13 cellular contexts compared by ENCODE assay signal in the genomic region with DNA sequence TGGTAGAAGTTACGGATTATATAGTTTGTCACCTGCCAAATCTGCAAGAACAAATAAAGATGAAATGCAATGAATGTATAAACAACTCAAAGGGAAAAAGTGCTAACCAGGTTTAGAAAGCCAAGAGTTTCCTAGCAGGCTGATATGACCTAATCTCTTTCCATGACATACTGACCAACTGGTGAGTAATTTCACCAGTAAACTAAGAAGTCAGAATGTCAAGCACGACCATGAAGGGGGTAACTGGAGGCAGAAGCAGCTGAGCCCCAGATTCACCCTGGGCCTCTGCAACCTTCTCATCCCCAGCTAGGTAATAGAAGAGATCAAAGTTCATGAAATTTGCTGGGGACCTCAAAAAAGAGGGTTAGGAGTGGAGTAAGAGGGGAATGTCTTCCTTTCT. TPM values are rescaled to one million over a fixed set of nuclear protein-coding genes. Genes with fewer than 3 reads are reported as not detected.
DNase-seq lines count a peak whose midpoint lies in the region; ATAC-seq, FAIRE-seq and TF ChIP-seq lines count a peak whose summit lies in the region.
"Had no signal": no experiment of that assay in that cellular context is flagged by ENCODE, and none has a peak within 500 bp of the region (broad histone marks: within the 10 kb centered on the region; RNA-seq: fewer than 3 reads in every experiment).

No MANE protein-coding gene starts in this region.

- no peak overlapping the region for H4K8ac ChIP-seq in H9 (replicated peaks; ENCODE audit: insufficient read length, low read depth, low read length)

- no peak for TF ChIP-seq RAD21 in K562 (CRISPR knock-in tag; conservative IDR thresholded peaks at IDR 0.05 in 1 of 2, IDR thresholded peaks at IDR 0.05 in 1 of 2)

- H3F3A ChIP-seq in smooth muscle cell (ENCODE audit: low read depth), result peaks cover under 1% of the 10 kb centered on the region

- H2AK5ac ChIP-seq in H9 (ENCODE audit: insufficient read length, low read length), result no peak overlapping the region

- no peaks in the 10 kb centered on the region for H3K23me2 ChIP-seq in H9 (ENCODE audit: insufficient read length, low read depth, low read length, poor library complexity, severe bottlenecking)

- H3K36me3 Mint-ChIP-seq in H9 (ENCODE audit: insufficient read depth in 1 of 3, low read depth in 3 of 3), result peaks cover 0 to 11% (median 6%) of the 10 kb centered on the region in 3 experiments; a peak in 3 of 7 replicates

- TF ChIP-seq EP300 in K562 (IDR thresholded peaks at IDR 0.05; ENCODE audit: low read length), result no peak

- H2BK12ac ChIP-seq in H9 (ENCODE audit: insufficient read length, low read depth, low read length), result no peak overlapping the region

- DNase-seq in K562 (ENCODE audit: extremely low read depth in 1 of 4, low spot score in 3 of 4) (no peak), smooth muscle cell (lab: John Stamatoyannopoulos, UW; ENCODE audit: unreplicated experiment) (no peak), NCI-H2029 treated with DMSO at 0.1 percent for 48 hours (lab: John Stamatoyannopoulos, UW) (no peak), NK-92 (lab: John Stamatoyannopoulos, UW; ENCODE audit: unreplicated experiment) (no peak), H9 (no peak)
- DNase-seq: COR-L47, SIG-M5 had no signal

- H4K5ac ChIP-seq in H9 (ENCODE audit: insufficient read length, low read depth, low read length), result no peak overlapping the region

- CTCF ChIA-PET in K562 (lab: Yijun Ruan, JAX; ENCODE audit: low intra/inter-chr PET ratio), result interaction anchor here (0.7 kb wide), 1 partner anchor 178 kb away, joined by 7 read pairs; no protein-coding TSS in a partner anchor

- H3K4me3 Mint-ChIP-seq in H9, result no peak overlapping the region
- H3K4me3 Mint-ChIP-seq: neural crest cell had no signal

- H3T11ph ChIP-seq in H9 (ENCODE audit: low read length), result no peak overlapping the region

- peaks cover 4 to 11% of the 10 kb centered on the region in 2 experiments; a peak in 4 of 5 replicates for H3K9me3 Mint-ChIP-seq in H9

- H3K18ac ChIP-seq in H9 (ENCODE audit: insufficient read length, low read depth, low read length), result no peak overlapping the region

- no peak overlapping the region for H3K9ac ChIP-seq in K562 (ENCODE audit: insufficient read depth in 1 of 2, low read depth in 2 of 2, low read length in 2 of 2)
- H3K9ac ChIP-seq in smooth muscle cell (ENCODE audit: low read depth), result no peak overlapping the region
- H3K9ac ChIP-seq in H9 (ENCODE audit: extremely low read depth, insufficient read length, low read length), result no peak overlapping the region

- H3K27ac Mint-ChIP-seq in H9, result no peak overlapping the region

- peaks cover 4 to 8% of the 10 kb centered on the region in 2 experiments; a peak in 3 of 5 replicates for H3K27me3 ChIP-seq in K562 (ENCODE audit: control insufficient read depth in 2 of 2, insufficient read depth in 2 of 2, low read length in 2 of 2)
- no peaks in the 10 kb centered on the region for H3K27me3 ChIP-seq in smooth muscle cell (ENCODE audit: low read depth)
- no peaks in the 10 kb centered on the region for H3K27me3 ChIP-seq in H9 (ENCODE audit: insufficient read depth, low read length)
- H3K27me3 ChIP-seq: breast epithelium had no signal

- no peak overlapping the region for H2BK5ac ChIP-seq in H9 (ENCODE audit: insufficient read length, low read length)

- no peaks in the 10 kb centered on the region for H3K79me1 ChIP-seq in H9 (ENCODE audit: insufficient read depth, low read depth, low read length, poor library complexity, severe bottlenecking)

- POLR2A ChIA-PET in K562 (lab: Yijun Ruan, JAX), result interaction anchor here (0.6 to 1.2 kb wide), 3 partner anchors 10 to 416 kb away, joined by 4 to 5 read pairs (median 4); a partner anchor contains a TSS

- H2BK15ac ChIP-seq in H9 (ENCODE audit: low read depth, low read length), result no peak overlapping the region

- H3K4ac ChIP-seq in H9 (ENCODE audit: low read depth, low read length), result no peak overlapping the region

- H3K36me3 ChIP-seq in K562 (ENCODE audit: control insufficient read depth, insufficient read depth, low read length), result no peaks in the 10 kb centered on the region
- H3K36me3 ChIP-seq in smooth muscle cell (ENCODE audit: low read depth), result no peaks in the 10 kb centered on the region
- H3K36me3 ChIP-seq: breast epithelium had no signal

- H3K27me3 Mint-ChIP-seq in H9 (ENCODE audit: low read depth), result peaks cover 61% of the 10 kb centered on the region

- H3K56ac ChIP-seq in H9 (ENCODE audit: insufficient read length, low read depth, low read length), result no peak overlapping the region

- TF ChIP-seq CTCF in K562 (IDR thresholded peaks at IDR 0.05 in 2 of 3, conservative IDR thresholded peaks at IDR 0.05 in 1 of 3; ENCODE audit: insufficient read depth in 2 of 3, low read depth in 1 of 3, low read length in 3 of 3) (no peak), smooth muscle cell (IDR thresholded peaks at IDR 0.05; ENCODE audit: borderline replicate concordance, insufficient read depth, poor library complexity, severe bottlenecking) (no peak), H9 (conservative IDR thresholded peaks at IDR 0.05) (no peak)

- no peak overlapping the region for H4K91ac ChIP-seq in H9 (ENCODE audit: insufficient read length, low read depth, low read length)

- intact Hi-C loops in K562 (cut with micrococcal nuclease), result no loop called here

- H3K9me3 ChIP-seq in K562 (replicated peaks; ENCODE audit: control insufficient read depth, insufficient read depth, low read depth, low read length) (no peaks in the 10 kb centered on the region), smooth muscle cell (replicated peaks; ENCODE audit: low read depth) (no peaks in the 10 kb centered on the region), H9 (ENCODE audit: control insufficient read depth, low read depth, low read length) (no peaks in the 10 kb centered on the region)
- H3K9me3 ChIP-seq: breast epithelium had no signal

- no peak overlapping the region for H3K4me2 ChIP-seq in K562 (ENCODE audit: insufficient read depth, low read length)
- H3K4me2 ChIP-seq in smooth muscle cell, result no peak overlapping the region
- H3K4me2 ChIP-seq in H9 (ENCODE audit: insufficient read depth, insufficient read length, low read length), result no peak overlapping the region

- TF ChIP-seq POLR2A in K562 (conservative IDR thresholded peaks at IDR 0.05), result no peak

- no peak overlapping the region for H2BK120ac ChIP-seq in H9 (ENCODE audit: low read depth, low read length, poor library complexity, severe bottlenecking)

- no peak overlapping the region for H3K4me3 ChIP-seq in K562
- H3K4me3 ChIP-seq in smooth muscle cell, result no peak overlapping the region
- H3K4me3 ChIP-seq: breast epithelium had no signal

- ATAC-seq in GM18867 (IDR thresholded peaks at IDR 0.05; ENCODE audit: unreplicated experiment) (peak; percentile 57), HG02885 (IDR thresholded peaks at IDR 0.05; ENCODE audit: poor library complexity, unreplicated experiment) (peak; percentile 94), K562 (no peak), GM21447 (IDR thresholded peaks at IDR 0.05; ENCODE audit: unreplicated experiment) (no peak)

- peaks cover 21 to 23% of the 10 kb centered on the region in 2 experiments for H3K4me1 Mint-ChIP-seq in H9

- 7% methylated on average over 2 of the region's 2 CpGs for WGBS in K562 (ENCODE audit: insufficient coverage, low coverage, missing lambda C conversion rate)
- 58% methylated on average over 2 of the region's 2 CpGs for WGBS in smooth muscle cell (ENCODE audit: low lambda C conversion rate)
- WGBS in H9 (ENCODE audit: extremely low coverage, insufficient read length, low lambda C conversion rate), result no CpG with 5 or more reads among the region's 2 CpGs

- H2AFZ ChIP-seq in K562 (ENCODE audit: low read depth, low read length) (no peak overlapping the region), smooth muscle cell (ENCODE audit: low read depth) (no peak overlapping the region), H9 (ENCODE audit: low read length) (no peak overlapping the region)

- in situ Hi-C loops in K562 (cut with MboI), result no loop called here

- H2BK20ac ChIP-seq in H9 (ENCODE audit: low read depth, low read length, poor library complexity, severe bottlenecking), result no peak overlapping the region

- FAIRE-seq in K562 (lab: Jason Lieb, UNC), result no peak
- FAIRE-seq: GM12891 had no signal

- no peaks in the 10 kb centered on the region for H3K9me1 ChIP-seq in K562 (ENCODE audit: control insufficient read depth, insufficient read depth, low read length)

- no TSS peak for BruUV-seq in K562 (replicated peaks; lab: Mats Ljungman, UMichigan)

- H3K14ac ChIP-seq in H9 (ENCODE audit: insufficient read depth, low read length), result no peak overlapping the region

- H3K27ac ChIP-seq in K562 (ENCODE audit: extremely low read depth, low read depth, low read length) (no peak overlapping the region), smooth muscle cell (ENCODE audit: low read depth) (peak overlapping the region; percentile 60), H9 (ENCODE audit: insufficient read length, low read depth, low read length) (no peak overlapping the region)

- H3K4me1 ChIP-seq in K562 (replicated peaks in 1 of 2; ENCODE audit: control insufficient read depth in 2 of 2, insufficient read depth in 2 of 2, low read length in 2 of 2) (no peaks in the 10 kb centered on the region), smooth muscle cell (ENCODE audit: low read depth) (peaks cover 4% of the 10 kb centered on the region), H9 (ENCODE audit: insufficient read depth, low read length) (no peaks in the 10 kb centered on the region)

- H3K79me2 ChIP-seq in K562 (ENCODE audit: control insufficient read depth, insufficient read depth, low read length), result no peaks in the 10 kb centered on the region
- no peaks in the 10 kb centered on the region for H3K79me2 ChIP-seq in smooth muscle cell (ENCODE audit: low read depth)
- H3K79me2 ChIP-seq in H9 (ENCODE audit: insufficient read depth, low read length), result no peaks in the 10 kb centered on the region

- H4K20me1 ChIP-seq in K562 (replicated peaks; ENCODE audit: control insufficient read depth, insufficient read depth, low read length) (no peaks in the 10 kb centered on the region), smooth muscle cell (ENCODE audit: low read depth) (no peaks in the 10 kb centered on the region), H9 (ENCODE audit: control insufficient read depth, insufficient read depth, insufficient read length) (no peaks in the 10 kb centered on the region)

- H3K23ac ChIP-seq in H9 (ENCODE audit: insufficient read length, low read depth, low read length), result no peak overlapping the region

RNA-seq across cellular contexts. Expression of a gene that starts 10.2 kb away (rescaled TPM):
- 0.44 and 2.1 TPM in 2 replicates for total RNA-seq in K562 (2011; cell fraction: chromatin; rRNA removed; ENCODE audit: low replicate concordance)
- 3.4 and 4.2 TPM in 2 replicates for total RNA-seq in K562 (2011; cell fraction: nucleolus; rRNA removed)
- total RNA-seq in K562 (2011; cell fraction: nucleoplasm; rRNA removed), result 1.8 and 2.7 TPM in 2 replicates
- 4.2 and 4.8 TPM in 2 replicates for total RNA-seq in K562 (2014; rRNA removed)
- total RNA-seq in K562 (2014; rRNA removed; fragmentation: Illumina TruSeq; extraction: Trizol), result 0.87 and 0.99 TPM in 2 replicates
- total RNA-seq in K562 (2015; rRNA removed; fragmentation: Illumina TruSeq; extraction: Trizol), result 0.72 and 0.90 TPM in 2 replicates
- total RNA-seq in K562 (2021), result 3.3 and 4.2 TPM in 2 replicates
- 1.1 and 1.5 TPM in 2 replicates for polyA plus RNA-seq in K562 (2011; rRNA removed)
- 1.2 and 4.0 TPM in 2 replicates for polyA plus RNA-seq in K562 (2011; cell fraction: cytosol; rRNA removed)
- 1.8 and 3.5 TPM in 2 replicates for polyA plus RNA-seq in K562 (2011; cell fraction: nucleus; rRNA removed)
- 4.0 and 4.8 TPM in 2 replicates for polyA plus RNA-seq in K562 (2012)
- polyA plus RNA-seq in K562 (2014; fragmentation: Illumina TruSeq; extraction: Trizol), result 1.3 and 1.4 TPM in 2 replicates
- under 1 TPM; 0.07 to 0.17 TPM for polyA plus RNA-seq in K562 (2014; fragmentation: Nextera tagmentation; extraction: Ambion mirVana)
- polyA plus RNA-seq in K562 (2014; rRNA removed), result 2.1 and 2.6 TPM in 2 replicates
- polyA minus RNA-seq in K562 (2011; rRNA and poly(A)+ RNA removed), result 0.48 and 1.1 TPM in 2 replicates
- 3.6 and 10.7 TPM in 2 replicates for polyA minus RNA-seq in K562 (2011; cell fraction: cytosol; rRNA and poly(A)+ RNA removed)
- polyA minus RNA-seq in K562 (2011; cell fraction: nucleus; rRNA and poly(A)+ RNA removed), result 3.8 and 4.1 TPM in 2 replicates
- 218 and 231 TPM in 2 replicates for total RNA-seq in smooth muscle cell
- polyA plus RNA-seq in smooth muscle cell, result 75.9 and 78.1 TPM in 2 replicates
- total RNA-seq in H9 (2021), result 10.3 and 10.8 TPM in 2 replicates

Comparison
In these comparisons a context has a peak if more than half of its experiments do, and no peak if none do; other contexts are left out.
1. ATAC-seq: peak in GM18867 (single experiment) and HG02885 (single experiment); none in K562 (single experiment) and GM21447 (single experiment).
2. RNA of a gene that starts 10.2 kb away (total RNA-seq): 218 to 231 TPM in smooth muscle cell; 10.3 to 10.8 TPM in H9 and 0.44 to 4.8 TPM in K562; every median in the first group is over 10 times any median in the second.